ENCODE assay signal across 2 cellular contexts in genomic region chrX:1349606-1350005, GRCh38. TPM values are rescaled to one million over a fixed set of nuclear protein-coding genes. Genes with fewer than 3 reads are reported as not detected.
"Had no signal": no experiment of that assay in that cellular context is flagged by ENCODE, and none has a peak within 500 bp of the region (broad histone marks: within the 10 kb centered on the region; RNA-seq: fewer than 3 reads in every experiment).

No MANE protein-coding gene starts in this region.

RNA-seq across cellular contexts. Expression of gene IL3RA, which starts 13.0 kb away (rescaled TPM):
- total RNA-seq: activated CD8-positive, alpha-beta memory T cell treated with anti-CD3 and anti-CD28 coated beads for 36 hours; activated CD8-positive, alpha-beta T cell treated with anti-CD3 and anti-CD28 coated beads for 36 hours had no signal
